In genomic region chr7:137454169-137455166, GRCh38 we compare ENCODE assay signal across 8 cellular contexts.
A peak's percentile ranks its signal among the peaks of the same experiment; 100 is the strongest.
DNase-seq lines count a peak whose midpoint lies in the region; ATAC-seq, FAIRE-seq and TF ChIP-seq lines count a peak whose summit lies in the region.

No MANE protein-coding gene starts in this region.

- POLR2A ChIA-PET in RWPE1 (lab: Yijun Ruan, JAX; ENCODE audit: low non-redundant PET) = no interaction called here

- H4K91ac ChIP-seq in neuronal stem cell (ENCODE audit: low read depth, low read length, poor library complexity) = no peak overlapping the region

- H2BK15ac ChIP-seq in neuronal stem cell (ENCODE audit: low read length) = no peak overlapping the region

- H4K8ac ChIP-seq in neuronal stem cell (ENCODE audit: low read depth, low read length) = no peak overlapping the region

- H3K27ac ChIP-seq in RWPE1 = no peak overlapping the region
- no peak overlapping the region for H3K27ac ChIP-seq in neuronal stem cell (replicated peaks; ENCODE audit: low read length)

- no peak overlapping the region for H2AK5ac ChIP-seq in neuronal stem cell (ENCODE audit: low read depth, low read length)

- no peak for FAIRE-seq in GM19239 (lab: Jason Lieb, UNC)

- no peaks in the 10 kb centered on the region for H3K79me1 ChIP-seq in neuronal stem cell (ENCODE audit: low read depth, low read length)

- no peak overlapping the region for H3K23ac ChIP-seq in neuronal stem cell (ENCODE audit: low read depth, low read length, poor library complexity)

- H3K18ac ChIP-seq in neuronal stem cell (ENCODE audit: low read length) = no peak overlapping the region

- TF ChIP-seq CTCF in LNCAP (IDR thresholded peaks at IDR 0.05) = peak; percentile 75
- peak; percentile 83 for TF ChIP-seq CTCF in RWPE1 (conservative IDR thresholded peaks at IDR 0.05; ENCODE audit: low read depth)

- no peak overlapping the region for H3K4me2 ChIP-seq in neuronal stem cell (ENCODE audit: insufficient read depth, low read length, poor library complexity, severe bottlenecking)

- H2AFZ ChIP-seq in neuronal stem cell (ENCODE audit: low read length) = peak overlapping the region; percentile 28

- H2BK5ac ChIP-seq in neuronal stem cell (ENCODE audit: low read length) = no peak overlapping the region

- ATAC-seq in GM21619 (IDR thresholded peaks at IDR 0.05; ENCODE audit: unreplicated experiment) = peak; percentile 71

- no peak overlapping the region for H2BK120ac ChIP-seq in neuronal stem cell (ENCODE audit: low read depth, low read length)

- no peak overlapping the region for H3K4me3 ChIP-seq in neuronal stem cell (ENCODE audit: low read length in 2 of 2)

- H3K9ac ChIP-seq in neuronal stem cell (ENCODE audit: low read depth, low read length, poor library complexity) = no peak overlapping the region

- no peak overlapping the region for H3K14ac ChIP-seq in neuronal stem cell (ENCODE audit: low read length)

- peaks cover 0 to 4% of the 10 kb centered on the region in 2 donors for H3K4me1 ChIP-seq in neuronal stem cell (ENCODE audit: control insufficient read depth in 2 of 2, insufficient read depth in 1 of 2, low read depth in 1 of 2, low read length in 2 of 2)

- WGBS in neuronal stem cell (ENCODE audit: extremely low coverage in 2 of 2, insufficient read length in 2 of 2, insufficient replicate concordance in 1 of 2), 2 donors = no CpG with 5 or more reads among the region's 14 CpGs

- no peaks in the 10 kb centered on the region for H3K36me3 ChIP-seq in neuronal stem cell (replicated peaks in 1 of 2; ENCODE audit: control insufficient read depth in 2 of 2, insufficient read depth in 2 of 2, low read length in 2 of 2)

- DNase-seq in DMS53 (lab: John Stamatoyannopoulos, UW) (peak; percentile 80), RWPE1 (ENCODE audit: low spot score) (peak; percentile 13), fibroblast of gingiva (ENCODE audit: low read depth) (peak; percentile 94), neuronal stem cell (ENCODE audit: low spot score) (peak; percentile 48), GM19239 (ENCODE audit: insufficient read length, low spot score) (no peak)
- DNase-seq in central memory CD4-positive, alpha-beta T cell = no peak

- CTCF ChIA-PET in RWPE1 (lab: Yijun Ruan, JAX) = interaction anchor here (0.7 kb wide), 2 partner anchors 17 to 380 kb away, joined by 3 read pairs; no protein-coding TSS in a partner anchor

- H2BK12ac ChIP-seq in neuronal stem cell (ENCODE audit: low read length) = no peak overlapping the region

- no peak overlapping the region for H3K4ac ChIP-seq in neuronal stem cell (ENCODE audit: low read length)

- no peaks in the 10 kb centered on the region for H3K27me3 ChIP-seq in neuronal stem cell (ENCODE audit: control insufficient read depth in 3 of 3, insufficient read depth in 3 of 3, low read depth in 1 of 3, low read length in 3 of 3)

- no peaks in the 10 kb centered on the region for H3K9me3 ChIP-seq in neuronal stem cell (replicated peaks in 1 of 2; ENCODE audit: control insufficient read depth in 2 of 2, insufficient read depth in 1 of 2, low read depth in 1 of 2, low read length in 2 of 2)

Comparison
In these comparisons a context has a peak if more than half of its experiments do, and no peak if none do; other contexts are left out.
1. DNase-seq: peak in DMS53 (single experiment), RWPE1 (single experiment), fibroblast of gingiva (single experiment) and neuronal stem cell (single experiment); none in central memory CD4-positive, alpha-beta T cell (single experiment) and GM19239 (single experiment).